Comparison of ENCODE assay signal across 11 cellular contexts in the genomic region with DNA sequence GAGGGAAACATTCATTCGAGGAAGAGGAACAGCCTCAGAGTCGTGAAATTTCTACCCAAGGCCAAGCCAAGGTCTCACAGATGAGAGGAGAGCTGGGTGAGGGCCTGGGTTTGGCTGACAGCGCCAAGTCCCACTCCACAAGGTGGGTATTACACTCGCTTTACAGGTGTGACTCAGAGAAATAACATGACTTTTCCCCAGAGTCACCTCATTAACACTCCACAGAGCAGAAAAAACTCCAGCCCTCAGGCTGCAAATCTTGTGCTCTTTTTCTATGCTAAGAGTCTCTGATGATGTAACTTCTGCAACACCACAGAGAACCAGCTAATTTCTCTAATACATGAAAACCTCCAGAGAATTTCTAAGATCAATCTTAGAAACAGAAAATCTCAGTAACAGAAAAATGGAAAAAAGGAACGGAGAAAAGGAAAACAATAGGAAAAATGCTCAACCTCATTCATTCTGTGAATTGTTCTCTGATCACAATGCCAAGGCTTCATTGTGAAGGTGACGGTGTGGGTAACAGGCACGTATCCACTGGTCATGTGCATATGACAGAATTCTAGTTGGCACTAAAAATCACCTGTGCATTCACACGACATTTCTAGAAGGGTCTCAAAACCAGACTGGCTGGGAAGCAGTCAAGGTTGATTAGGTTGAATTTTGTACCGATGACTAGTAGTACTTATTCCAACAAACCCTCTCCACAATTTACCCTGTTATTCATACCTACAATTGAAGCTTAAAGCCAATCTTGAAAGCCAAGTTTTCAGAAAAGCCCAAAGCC. TPM values are rescaled to one million over a fixed set of nuclear protein-coding genes. Genes with fewer than 3 reads are reported as not detected.
A peak's percentile ranks its signal among the peaks of the same experiment; 100 is the strongest.
DNase-seq lines count a peak whose midpoint lies in the region; ATAC-seq lines count a peak whose summit lies in the region.
"Had no signal": no experiment of that assay in that cellular context is flagged by ENCODE, and none has a peak within 500 bp of the region (broad histone marks: within the 10 kb centered on the region; RNA-seq: fewer than 3 reads in every experiment).

No MANE protein-coding gene starts in this region.

- H3K27ac ChIP-seq in trophoblast cell (ENCODE audit: low read depth, low read length): no peak overlapping the region

- WGBS in trophoblast cell (ENCODE audit: extremely low coverage, insufficient coverage, insufficient read length): no CpG with 5 or more reads among the region's 9 CpGs

- peaks cover 5 to 21% of the 10 kb centered on the region in 2 experiments for H3K36me3 ChIP-seq in trophoblast cell (ENCODE audit: control insufficient read depth in 1 of 2, insufficient read depth in 2 of 2, low read length in 2 of 2)

- no peak overlapping the region for H3K4me3 Mint-ChIP-seq in dendritic cell treated with granulocyte-macrophage colony-stimulating factor and Interleukin-4, amounts not matched to agents 40 ng/mL and 50 ng/mL, for 4 days
- H3K4me3 Mint-ChIP-seq: activated CD4-positive, alpha-beta memory T cell treated with anti-CD3 and anti-CD28 coated beads for 36 hours; activated naive CD8-positive, alpha-beta T cell treated with anti-CD3 and anti-CD28 coated beads, Interleukin-2, amount 50 U/mL, for 24 hours had no signal

- no peak overlapping the region for H3K18ac ChIP-seq in trophoblast cell (ENCODE audit: low read length)

- H2BK120ac ChIP-seq in trophoblast cell (ENCODE audit: insufficient read depth, low read length, poor library complexity): no peak overlapping the region

- H3K9me3 ChIP-seq in trophoblast cell (ENCODE audit: insufficient read depth, low read depth, low read length): no peaks in the 10 kb centered on the region

- H3K79me2 ChIP-seq in trophoblast cell (ENCODE audit: control insufficient read depth, insufficient read depth, low read length, poor library complexity): peaks cover 15% of the 10 kb centered on the region

- no peaks in the 10 kb centered on the region for H3K9me3 Mint-ChIP-seq in dendritic cell treated with granulocyte-macrophage colony-stimulating factor and Interleukin-4, amounts not matched to agents 40 ng/mL and 50 ng/mL, for 4 days
- H3K9me3 Mint-ChIP-seq: activated CD4-positive, alpha-beta memory T cell treated with anti-CD3 and anti-CD28 coated beads for 36 hours; activated naive CD8-positive, alpha-beta T cell treated with anti-CD3 and anti-CD28 coated beads, Interleukin-2, amount 50 U/mL, for 24 hours had no signal

- H2BK12ac ChIP-seq in trophoblast cell (ENCODE audit: low read length): no peak overlapping the region

- H3K9ac ChIP-seq in trophoblast cell (ENCODE audit: low read length): no peak overlapping the region

- H3K27ac Mint-ChIP-seq in dendritic cell treated with granulocyte-macrophage colony-stimulating factor and Interleukin-4, amounts not matched to agents 40 ng/mL and 50 ng/mL, for 4 days: peak overlapping the region; percentile 37
- H3K27ac Mint-ChIP-seq: activated CD4-positive, alpha-beta memory T cell treated with anti-CD3 and anti-CD28 coated beads for 36 hours; activated naive CD8-positive, alpha-beta T cell treated with anti-CD3 and anti-CD28 coated beads, Interleukin-2, amount 50 U/mL, for 24 hours had no signal

- H2BK5ac ChIP-seq in trophoblast cell (ENCODE audit: low read depth, low read length, poor library complexity): no peak overlapping the region

- H3K4me3 ChIP-seq in trophoblast cell (ENCODE audit: low read depth, low read length): no peak overlapping the region

- ATAC-seq in HG03439 (IDR thresholded peaks at IDR 0.05; ENCODE audit: unreplicated experiment): no peak
- ATAC-seq in GM21423 (IDR thresholded peaks at IDR 0.05; ENCODE audit: unreplicated experiment): no peak
- ATAC-seq: activated naive CD8-positive, alpha-beta T cell treated with anti-CD3 and anti-CD28 coated beads, Interleukin-2, amount 50 U/mL, for 24 hours had no signal

- H4K12ac ChIP-seq in trophoblast cell (ENCODE audit: low read depth, low read length): no peak overlapping the region

- no peak overlapping the region for H3K23ac ChIP-seq in trophoblast cell (ENCODE audit: low read length)

- no peaks in the 10 kb centered on the region for H3K27me3 Mint-ChIP-seq in dendritic cell treated with granulocyte-macrophage colony-stimulating factor and Interleukin-4, amounts not matched to agents 40 ng/mL and 50 ng/mL, for 4 days
- H3K27me3 Mint-ChIP-seq: activated CD4-positive, alpha-beta memory T cell treated with anti-CD3 and anti-CD28 coated beads for 36 hours; activated naive CD8-positive, alpha-beta T cell treated with anti-CD3 and anti-CD28 coated beads, Interleukin-2, amount 50 U/mL, for 24 hours had no signal

- H3K4me2 ChIP-seq in trophoblast cell (ENCODE audit: low read length): no peak overlapping the region

- H2AK5ac ChIP-seq in trophoblast cell (ENCODE audit: low read length): no peak overlapping the region

- H3K4me1 Mint-ChIP-seq in dendritic cell treated with granulocyte-macrophage colony-stimulating factor and Interleukin-4, amounts not matched to agents 40 ng/mL and 50 ng/mL, for 4 days (ENCODE audit: low read depth): peaks cover 65% of the 10 kb centered on the region

- H4K8ac ChIP-seq in trophoblast cell (ENCODE audit: low read depth, low read length): no peak overlapping the region

- DNase-seq in EL (peak; percentile 45), NCI-H1436 treated with DMSO at 0.1 percent for 48 hours (lab: John Stamatoyannopoulos, UW) (peak; percentile 44), trophoblast cell (peak; percentile 88 to 97), UCSD-AML1 (lab: John Stamatoyannopoulos, UW; ENCODE audit: unreplicated experiment) (no peak)
- DNase-seq: activated CD4-positive, alpha-beta memory T cell treated with anti-CD3 and anti-CD28 coated beads for 36 hours; activated naive CD8-positive, alpha-beta T cell treated with anti-CD3 and anti-CD28 coated beads, Interleukin-2, amount 50 U/mL, for 24 hours; NCI-H1105 treated with DMSO at 0.1 percent for 48 hours; NCI-H774 had no signal

- peaks cover 5 to 8% of the 10 kb centered on the region in 2 experiments for H3K4me1 ChIP-seq in trophoblast cell (ENCODE audit: control insufficient read depth in 1 of 2, insufficient read depth in 2 of 2, low read length in 2 of 2)

- peaks cover 87% of the 10 kb centered on the region for H3K36me3 Mint-ChIP-seq in dendritic cell treated with granulocyte-macrophage colony-stimulating factor and Interleukin-4, amounts not matched to agents 40 ng/mL and 50 ng/mL, for 4 days (ENCODE audit: low read depth)

- H3K4ac ChIP-seq in trophoblast cell (ENCODE audit: low read depth, low read length): peak overlapping the region; percentile 65

- H4K91ac ChIP-seq in trophoblast cell (ENCODE audit: low read depth, low read length): no peak overlapping the region

- no peaks in the 10 kb centered on the region for H3K79me1 ChIP-seq in trophoblast cell (ENCODE audit: low read length)

- intact Hi-C loops in dendritic cell treated with granulocyte-macrophage colony-stimulating factor and Interleukin-4, amounts not matched to agents 40 ng/mL and 50 ng/mL, for 4 days (cut with micrococcal nuclease): no loop called here

- H2AFZ ChIP-seq in trophoblast cell (ENCODE audit: insufficient read depth, low read length, poor library complexity): no peak overlapping the region

- no peak overlapping the region for H3K14ac ChIP-seq in trophoblast cell (ENCODE audit: low read length)

- H3K27me3 ChIP-seq in trophoblast cell (ENCODE audit: insufficient read depth, low read length): no peaks in the 10 kb centered on the region

RNA-seq across cellular contexts. Expression of a gene that starts 20.3 kb away (rescaled TPM):
- polyA plus RNA-seq in trophoblast cell (2013): 95.3 and 99.5 TPM in 2 replicates

RNA-seq across cellular contexts. Expression of a gene that starts 36.0 kb away (rescaled TPM):
- polyA plus RNA-seq in trophoblast cell (2013): 1,533 and 1,664 TPM in 2 replicates
